ENCODE assay signal across 33 cellular contexts in the genomic region with DNA sequence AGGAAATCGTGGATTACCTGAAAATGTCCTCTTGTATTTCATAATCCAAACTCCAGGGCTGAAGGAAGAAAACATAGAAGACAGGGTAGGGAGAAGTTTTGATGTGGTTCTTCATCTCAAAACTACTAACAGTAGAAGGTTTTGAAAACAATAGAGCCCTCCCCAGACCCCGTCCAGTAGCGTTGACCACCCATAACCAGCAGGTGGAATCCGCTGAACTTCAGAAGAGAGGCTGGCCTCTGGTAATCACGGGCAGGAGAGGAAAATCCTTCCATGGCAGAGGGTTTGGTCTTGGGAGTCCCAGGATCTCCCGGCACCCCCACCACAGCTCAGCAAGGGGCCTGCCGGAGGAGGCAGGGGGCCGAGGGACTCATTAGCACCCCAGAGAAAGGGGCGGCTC.
"Had no signal": no experiment of that assay in that cellular context is flagged by ENCODE, and none has a peak within 500 bp of the region (broad histone marks: within the 10 kb centered on the region; RNA-seq: fewer than 3 reads in every experiment).

No MANE protein-coding gene starts in this region.

- H3K36me3 Mint-ChIP-seq: activated CD4-positive, alpha-beta memory T cell treated with anti-CD3 and anti-CD28 coated beads for 36 hours; activated CD8-positive, alpha-beta memory T cell treated with anti-CD3 and anti-CD28 coated beads, Interleukin-2, amount 10 ng/mL, durations not matched to agents 7 days and 5 days; activated naive CD4-positive, alpha-beta T cell treated with anti-CD3 and anti-CD28 coated beads, Interleukin-2, amount 10 ng/mL, durations not matched to agents 7 days and 5 days; activated naive CD4-positive, alpha-beta T cell treated with anti-CD3 and anti-CD28 coated beads, Interleukin-2, amount 50 U/mL, for 72 hours; activated naive CD8-positive, alpha-beta T cell treated with anti-CD3 and anti-CD28 coated beads, Interleukin-2, amount 10 ng/mL, durations not matched to agents 7 days and 5 days had no signal

- H3K4me3 Mint-ChIP-seq: activated CD4-positive, alpha-beta memory T cell treated with anti-CD3 and anti-CD28 coated beads for 36 hours; activated CD4-positive, alpha-beta T cell treated with anti-CD3 and anti-CD28 coated beads for 36 hours; activated CD4-positive, alpha-beta T cell treated with anti-CD3 and anti-CD28 coated beads, Interleukin-2, amount 10 ng/mL, durations not matched to agents 24 days and 14 days; activated CD8-positive, alpha-beta memory T cell treated with anti-CD3 and anti-CD28 coated beads, Interleukin-2, amount 10 ng/mL, durations not matched to agents 7 days and 5 days; activated CD8-positive, alpha-beta T cell treated with anti-CD3 and anti-CD28 coated beads, Interleukin-2, amount 10 ng/mL, durations not matched to agents 7 days and 5 days; activated naive CD4-positive, alpha-beta T cell treated with anti-CD3 and anti-CD28 coated beads, Interleukin-2, amount 10 ng/mL, durations not matched to agents 7 days and 5 days; activated naive CD8-positive, alpha-beta T cell treated with anti-CD3 and anti-CD28 coated beads, Interleukin-2, amount 10 ng/mL, durations not matched to agents 7 days and 5 days; activated T-cell treated with anti-CD3 and anti-CD28 coated beads, Interleukin-2, amount 50 U/mL, for 24 hours; activated T-cell treated with anti-CD3 and anti-CD28 coated beads, Interleukin-2, amount 50 U/mL, for 72 hours; central memory CD8-positive, alpha-beta T cell; dendritic cell treated with granulocyte-macrophage colony-stimulating factor and Interleukin-4, amounts not matched to agents 40 ng/mL and 50 ng/mL, for 4 days; T-helper 17 cell; T-helper 2 cell treated with Interferon-gamma antibody and Interleukin-4, amounts not matched to agents 5 μg/mL and 100 μg/mL, for 36 hours had no signal

- H3K4me1 ChIP-seq: esophagus squamous epithelium, gastroesophageal sphincter, heart right ventricle had no signal

- H3K27me3 ChIP-seq: brain microvascular endothelial cell, esophagus squamous epithelium, gastroesophageal sphincter had no signal

- H3K27me3 Mint-ChIP-seq: activated CD4-positive, alpha-beta memory T cell treated with anti-CD3 and anti-CD28 coated beads for 36 hours; activated CD4-positive, alpha-beta T cell treated with anti-CD3 and anti-CD28 coated beads, Interleukin-2, amount 10 ng/mL, durations not matched to agents 24 days and 14 days; activated CD8-positive, alpha-beta memory T cell treated with anti-CD3 and anti-CD28 coated beads, Interleukin-2, amount 10 ng/mL, durations not matched to agents 7 days and 5 days; activated T-cell treated with anti-CD3 and anti-CD28 coated beads, Interleukin-2, amount 50 U/mL, for 24 hours; dendritic cell treated with granulocyte-macrophage colony-stimulating factor and Interleukin-4, amounts not matched to agents 40 ng/mL and 50 ng/mL, for 4 days had no signal

- H3K4me1 Mint-ChIP-seq: activated CD4-positive, alpha-beta T cell treated with anti-CD3 and anti-CD28 coated beads for 36 hours; activated CD4-positive, alpha-beta T cell treated with anti-CD3 and anti-CD28 coated beads, Interleukin-2, amount 10 ng/mL, durations not matched to agents 24 days and 14 days; activated CD8-positive, alpha-beta memory T cell treated with anti-CD3 and anti-CD28 coated beads, Interleukin-2, amount 10 ng/mL, durations not matched to agents 7 days and 5 days; activated naive CD4-positive, alpha-beta T cell treated with anti-CD3 and anti-CD28 coated beads, Interleukin-2, amount 10 ng/mL, durations not matched to agents 7 days and 5 days; activated naive CD8-positive, alpha-beta T cell treated with anti-CD3 and anti-CD28 coated beads, Interleukin-2, amount 10 ng/mL, durations not matched to agents 7 days and 5 days; central memory CD8-positive, alpha-beta T cell; T-helper 17 cell had no signal

- ATAC-seq: activated CD4-positive, alpha-beta T cell treated with anti-CD3 and anti-CD28 coated beads for 36 hours; activated CD8-positive, alpha-beta memory T cell treated with anti-CD3 and anti-CD28 coated beads, Interleukin-2, amount 10 ng/mL, durations not matched to agents 7 days and 5 days; activated CD8-positive, alpha-beta T cell treated with anti-CD3 and anti-CD28 coated beads, Interleukin-2, amount 10 ng/mL, durations not matched to agents 7 days and 5 days; activated naive CD4-positive, alpha-beta T cell treated with anti-CD3 and anti-CD28 coated beads, Interleukin-2, amount 50 U/mL, for 72 hours; activated T-cell treated with anti-CD3 and anti-CD28 coated beads, Interleukin-2, amount 50 U/mL, for 72 hours; gastroesophageal sphincter; heart right ventricle; T-helper 17 cell had no signal

- FAIRE-seq: astrocyte, bronchial epithelial cell, endothelial cell of umbilical vein had no signal

- H3K27ac Mint-ChIP-seq: activated CD4-positive, alpha-beta memory T cell treated with anti-CD3 and anti-CD28 coated beads for 36 hours; activated CD4-positive, alpha-beta T cell treated with anti-CD3 and anti-CD28 coated beads for 36 hours; activated CD4-positive, alpha-beta T cell treated with anti-CD3 and anti-CD28 coated beads, Interleukin-2, amount 10 ng/mL, durations not matched to agents 24 days and 14 days; activated CD8-positive, alpha-beta memory T cell treated with anti-CD3 and anti-CD28 coated beads, Interleukin-2, amount 10 ng/mL, durations not matched to agents 7 days and 5 days; activated CD8-positive, alpha-beta T cell treated with anti-CD3 and anti-CD28 coated beads, Interleukin-2, amount 10 ng/mL, durations not matched to agents 7 days and 5 days; activated naive CD4-positive, alpha-beta T cell treated with anti-CD3 and anti-CD28 coated beads, Interleukin-2, amount 10 ng/mL, durations not matched to agents 7 days and 5 days; activated naive CD4-positive, alpha-beta T cell treated with anti-CD3 and anti-CD28 coated beads, Interleukin-2, amount 50 U/mL, for 72 hours; activated naive CD8-positive, alpha-beta T cell treated with anti-CD3 and anti-CD28 coated beads, Interleukin-2, amount 10 ng/mL, durations not matched to agents 7 days and 5 days; activated T-cell treated with anti-CD3 and anti-CD28 coated beads, Interleukin-2, amount 50 U/mL, for 24 hours; activated T-cell treated with anti-CD3 and anti-CD28 coated beads, Interleukin-2, amount 50 U/mL, for 72 hours; dendritic cell treated with granulocyte-macrophage colony-stimulating factor and Interleukin-4, amounts not matched to agents 40 ng/mL and 50 ng/mL, for 4 days; T-helper 17 cell; T-helper 2 cell treated with Interferon-gamma antibody and Interleukin-4, amounts not matched to agents 5 μg/mL and 100 μg/mL, for 36 hours had no signal

- DNase-seq: activated CD4-positive, alpha-beta memory T cell treated with anti-CD3 and anti-CD28 coated beads for 36 hours; activated CD4-positive, alpha-beta T cell treated with anti-CD3 and anti-CD28 coated beads for 36 hours; activated CD4-positive, alpha-beta T cell treated with anti-CD3 and anti-CD28 coated beads, Interleukin-2, amount 10 ng/mL, durations not matched to agents 24 days and 14 days; activated CD4-positive, CD25-positive, alpha-beta regulatory T cell; activated CD4-positive, CD25-positive, alpha-beta regulatory T cell treated with anti-CD3 and anti-CD28 coated beads, Interleukin-2, amount 50 U/mL, for 72 hours; activated CD8-positive, alpha-beta memory T cell treated with anti-CD3 and anti-CD28 coated beads, Interleukin-2, amount 10 ng/mL, durations not matched to agents 7 days and 5 days; activated CD8-positive, alpha-beta memory T cell treated with anti-CD3 and anti-CD28 coated beads, Interleukin-2, amount 50 U/mL, for 4 hours; activated CD8-positive, alpha-beta T cell treated with anti-CD3 and anti-CD28 coated beads, Interleukin-2, amount 10 ng/mL, durations not matched to agents 7 days and 5 days; activated gamma-delta T cell; activated naive CD4-positive, alpha-beta T cell; activated naive CD4-positive, alpha-beta T cell treated with anti-CD3 and anti-CD28 coated beads, Interleukin-2, amount 10 ng/mL, durations not matched to agents 7 days and 5 days; activated naive CD8-positive, alpha-beta T cell treated with anti-CD3 and anti-CD28 coated beads, Interleukin-2, amount 10 ng/mL, durations not matched to agents 7 days and 5 days; activated T-cell treated with anti-CD3 and anti-CD28 coated beads, Interleukin-2, amount 50 U/mL, for 24 hours; activated T-cell treated with anti-CD3 and anti-CD28 coated beads, Interleukin-2, amount 50 U/mL, for 72 hours; brain microvascular endothelial cell; dorsolateral prefrontal cortex; effector memory CD4-positive, alpha-beta T cell; esophagus squamous epithelium; foreskin melanocyte; heart right ventricle; T-helper 1 cell; T-helper 17 cell; T1000 had no signal

- H3K9me3 ChIP-seq: esophagus squamous epithelium had no signal

- H3K27ac ChIP-seq: brain microvascular endothelial cell, coronary artery, dorsolateral prefrontal cortex, epithelial cell of prostate, esophagus squamous epithelium, gastroesophageal sphincter, heart right ventricle had no signal

- H3K9me3 Mint-ChIP-seq: activated CD4-positive, alpha-beta memory T cell treated with anti-CD3 and anti-CD28 coated beads for 36 hours; activated CD4-positive, alpha-beta T cell treated with anti-CD3 and anti-CD28 coated beads, Interleukin-2, amount 10 ng/mL, durations not matched to agents 24 days and 14 days; activated naive CD4-positive, alpha-beta T cell treated with anti-CD3 and anti-CD28 coated beads, Interleukin-2, amount 10 ng/mL, durations not matched to agents 7 days and 5 days; activated naive CD8-positive, alpha-beta T cell treated with anti-CD3 and anti-CD28 coated beads, Interleukin-2, amount 10 ng/mL, durations not matched to agents 7 days and 5 days; activated T-cell treated with anti-CD3 and anti-CD28 coated beads, Interleukin-2, amount 50 U/mL, for 24 hours; activated T-cell treated with anti-CD3 and anti-CD28 coated beads, Interleukin-2, amount 50 U/mL, for 72 hours; dendritic cell treated with granulocyte-macrophage colony-stimulating factor and Interleukin-4, amounts not matched to agents 40 ng/mL and 50 ng/mL, for 4 days; T-helper 2 cell treated with Interferon-gamma antibody and Interleukin-4, amounts not matched to agents 5 μg/mL and 100 μg/mL, for 36 hours had no signal

- H3K36me3 ChIP-seq: brain microvascular endothelial cell, esophagus squamous epithelium, gastroesophageal sphincter, heart right ventricle had no signal

- H3K4me3 ChIP-seq: coronary artery, dorsolateral prefrontal cortex, esophagus squamous epithelium, gastroesophageal sphincter, heart right ventricle had no signal
